Comparison of ENCODE assay signal across 9 cellular contexts in genomic region chr18:44799422-44800421, GRCh38.
A peak's percentile ranks its signal among the peaks of the same experiment; 100 is the strongest.
DNase-seq lines count a peak whose midpoint lies in the region; ATAC-seq and TF ChIP-seq lines count a peak whose summit lies in the region.
"Had no signal": no experiment of that assay in that cellular context is flagged by ENCODE, and none has a peak within 500 bp of the region (broad histone marks: within the 10 kb centered on the region; RNA-seq: fewer than 3 reads in every experiment).

No MANE protein-coding gene starts in this region.

- H3K36me3 ChIP-seq in neural progenitor cell: no peaks in the 10 kb centered on the region

- H3K36me3 Mint-ChIP-seq in neural progenitor cell: peaks cover 33% of the 10 kb centered on the region

- DNase-seq in NOMO-1 treated with dmso at 0.1 percent for 144 hours (lab: John Stamatoyannopoulos, UW; ENCODE audit: unreplicated experiment) (peak; percentile 62), neural progenitor cell (ENCODE audit: low spot score) (no peak), anterior cingulate cortex (lab: John Stamatoyannopoulos, UW) (no peak), SHP77 (lab: John Stamatoyannopoulos, UW) (no peak)
- DNase-seq in central memory CD4-positive, alpha-beta T cell: no peak
- DNase-seq: HCEC 1CT, SHP77 treated with DMSO at 0.1 percent for 48 hours had no signal

- no peak overlapping the region for H2AFZ ChIP-seq in neural progenitor cell (replicated peaks)

- peaks cover 39% of the 10 kb centered on the region for H3K4me1 Mint-ChIP-seq in neural progenitor cell

- H3F3A ChIP-seq in neural progenitor cell (ENCODE audit: low read depth): no peaks in the 10 kb centered on the region

- no peak overlapping the region for H3K4me2 ChIP-seq in neural progenitor cell

- no peak overlapping the region for H3K4me3 Mint-ChIP-seq in neural progenitor cell

- H3K27ac ChIP-seq in neural progenitor cell: no peak overlapping the region

- H3K27me3 ChIP-seq in neural progenitor cell: no peaks in the 10 kb centered on the region

- no peaks in the 10 kb centered on the region for H4K20me1 ChIP-seq in neural progenitor cell (ENCODE audit: low read depth)

- TF ChIP-seq CTCF in neural progenitor cell (IDR thresholded peaks at IDR 0.05): no peak

- no peaks in the 10 kb centered on the region for H3K79me2 ChIP-seq in neural progenitor cell (ENCODE audit: low read depth)

- H3K9ac ChIP-seq in neural progenitor cell: no peak overlapping the region

- peaks cover 2% of the 10 kb centered on the region for H3K27me3 Mint-ChIP-seq in neural progenitor cell (ENCODE audit: insufficient read depth, low read depth)

- H3K9me3 Mint-ChIP-seq in neural progenitor cell: peaks cover 8% of the 10 kb centered on the region

- no peak overlapping the region for H3K4me3 ChIP-seq in neural progenitor cell

- no peaks in the 10 kb centered on the region for H3K9me3 ChIP-seq in neural progenitor cell (ENCODE audit: low read depth)

- H3K27ac Mint-ChIP-seq in neural progenitor cell: peak overlapping the region; percentile 35

- peaks cover under 1% of the 10 kb centered on the region for H3K4me1 ChIP-seq in neural progenitor cell

- peak; percentile 66 for ATAC-seq in GM19025 (IDR thresholded peaks at IDR 0.05; ENCODE audit: low read depth, unreplicated experiment)
- peak; percentile 60 for ATAC-seq in HG02763 (IDR thresholded peaks at IDR 0.05; ENCODE audit: unreplicated experiment)
